27 cellular contexts compared by ENCODE assay signal in genomic region chr6:165686966-165687365, GRCh38. TPM values are rescaled to one million over a fixed set of nuclear protein-coding genes. Genes with fewer than 3 reads are reported as not detected.
"Had no signal": no experiment of that assay in that cellular context is flagged by ENCODE, and none has a peak within 500 bp of the region (broad histone marks: within the 10 kb centered on the region; RNA-seq: fewer than 3 reads in every experiment).

No MANE protein-coding gene starts in this region.

- H3K4me3 ChIP-seq: breast epithelium, coronary artery, lower lobe of right lung, prostate gland, right atrium auricular region, skin epidermis, suprapubic skin, tibial nerve, uterus had no signal

- H3K4me1 Mint-ChIP-seq: activated naive CD8-positive, alpha-beta T cell treated with anti-CD3 and anti-CD28 coated beads for 36 hours; neural crest cell; WTC11 had no signal

- H3K9me3 ChIP-seq: breast epithelium, lower lobe of right lung, prostate gland, suprapubic skin, tibial nerve, uterus had no signal

- H3K27ac ChIP-seq: breast epithelium, coronary artery, epithelial cell of prostate, foreskin keratinocyte, lower lobe of right lung, prostate gland, right atrium auricular region, skin epidermis, suprapubic skin, tibial nerve, uterus had no signal

- H3K27me3 ChIP-seq: breast epithelium, foreskin keratinocyte, right atrium auricular region, tibial nerve, uterus had no signal

- H3K27me3 Mint-ChIP-seq: activated naive CD8-positive, alpha-beta T cell treated with anti-CD3 and anti-CD28 coated beads for 36 hours; stimulated activated naive CD8-positive, alpha-beta T cell treated with anti-CD3 and anti-CD28 coated beads, Interleukin-15, Interleukin-2, amounts not matched to agents 100 ng/mL and 50 ng/mL, for 24 hours had no signal

- H3K4me3 Mint-ChIP-seq: activated naive CD8-positive, alpha-beta T cell treated with anti-CD3 and anti-CD28 coated beads for 36 hours; activated T-cell treated with anti-CD3 and anti-CD28 coated beads, Interleukin-2, amount 50 U/mL, for 4 hours; naive thymus-derived CD4-positive, alpha-beta T cell; neural crest cell; stimulated activated naive CD8-positive, alpha-beta T cell treated with anti-CD3 and anti-CD28 coated beads, Interleukin-15, Interleukin-2, amounts not matched to agents 100 ng/mL and 50 ng/mL, for 24 hours; WTC11 had no signal

- H3K36me3 Mint-ChIP-seq: activated naive CD8-positive, alpha-beta T cell treated with anti-CD3 and anti-CD28 coated beads for 36 hours; naive thymus-derived CD4-positive, alpha-beta T cell; WTC11 had no signal

- ATAC-seq: activated T-cell treated with anti-CD3 and anti-CD28 coated beads, Interleukin-2, amount 50 U/mL, for 4 hours; foreskin keratinocyte; left colon; lower lobe of right lung; naive thymus-derived CD4-positive, alpha-beta T cell; WTC11 had no signal

- H3K4me1 ChIP-seq: breast epithelium, foreskin keratinocyte, lower lobe of right lung, prostate gland, right atrium auricular region, suprapubic skin, tibial nerve, uterus had no signal

- H3K9me3 Mint-ChIP-seq: neural crest cell had no signal

- DNase-seq: activated CD8-positive, alpha-beta memory T cell treated with anti-CD3 and anti-CD28 coated beads, Interleukin-2, amount 50 U/mL, for 48 hours; activated naive CD4-positive, alpha-beta T cell treated with Interleukin-2 at 50 U/mL for 16 hours; activated naive CD8-positive, alpha-beta T cell treated with anti-CD3 and anti-CD28 coated beads for 36 hours; activated T-cell treated with anti-CD3 and anti-CD28 coated beads, Interleukin-2, amount 50 U/mL, for 4 hours; amniotic stem cell; cerebellar nuclear complex; foreskin keratinocyte; left colon; lower lobe of right lung; mesendoderm; naive thymus-derived CD4-positive, alpha-beta T cell; stimulated activated CD4-positive, alpha-beta T cell treated with anti-CD3 and anti-CD28 coated beads, Interleukin-1b, Interleukin-23, amount 100 ng/mL, for 48 hours; T-helper 9 cell; uterus had no signal

- H3K27ac Mint-ChIP-seq: activated naive CD8-positive, alpha-beta T cell treated with anti-CD3 and anti-CD28 coated beads for 36 hours; naive thymus-derived CD4-positive, alpha-beta T cell; stimulated activated naive CD8-positive, alpha-beta T cell treated with anti-CD3 and anti-CD28 coated beads, Interleukin-15, Interleukin-2, amounts not matched to agents 100 ng/mL and 50 ng/mL, for 24 hours; WTC11 had no signal

- H3K36me3 ChIP-seq: breast epithelium, lower lobe of right lung, prostate gland, right atrium auricular region, suprapubic skin, tibial nerve, uterus had no signal

RNA-seq across cellular contexts. Expression of gene PDE10A, which starts 23.9 kb away (rescaled TPM):
- total RNA-seq: activated CD8-positive, alpha-beta memory T cell treated with anti-CD3 and anti-CD28 coated beads for 36 hours; activated naive CD8-positive, alpha-beta T cell treated with anti-CD3 and anti-CD28 coated beads for 36 hours; foreskin keratinocyte; naive thymus-derived CD4-positive, alpha-beta T cell; T-helper 1 cell treated with Interleukin-12 subunit alpha and Interleukin-12 subunit beta and Interleukin-4 antibody, amounts not matched to agents 30 ng/mL and 1 ng/mL, for 36 hours had no signal
